In genomic region chr3:194584866-194585265, GRCh38 we compare ENCODE assay signal across 8 cellular contexts. TPM values are rescaled to one million over a fixed set of nuclear protein-coding genes. Genes with fewer than 3 reads are reported as not detected.
DNase-seq lines count a peak whose midpoint lies in the region; ATAC-seq, FAIRE-seq and TF ChIP-seq lines count a peak whose summit lies in the region.

No MANE protein-coding gene starts in this region.

- peaks cover 18% of the 10 kb centered on the region for H3K9me3 Mint-ChIP-seq in activated naive CD8-positive, alpha-beta T cell treated with anti-CD3 and anti-CD28 coated beads, Interleukin-2, amount 50 U/mL, for 24 hours

- DNase-seq in AG10803 (ENCODE audit: low read depth) (peak; percentile 20), frontal cortex (ENCODE audit: low spot score in 2 of 2) (no peak), NAMALWA (ENCODE audit: low spot score) (no peak)
- no peak for DNase-seq in activated naive CD8-positive, alpha-beta T cell treated with anti-CD3 and anti-CD28 coated beads, Interleukin-2, amount 50 U/mL, for 24 hours

- H3K27me3 ChIP-seq in HUES64 (ENCODE audit: insufficient read depth, low read length) (no peaks in the 10 kb centered on the region), liver (ENCODE audit: control insufficient read depth in 4 of 4, insufficient read depth in 4 of 4, low read length in 3 of 4) (no peaks in the 10 kb centered on the region)

- H3K9me3 ChIP-seq in HUES64 (ENCODE audit: insufficient read depth, low read depth, low read length) (no peaks in the 10 kb centered on the region), liver (ENCODE audit: control insufficient read depth in 4 of 4, low read length in 3 of 4) (no peaks in the 10 kb centered on the region)

- H3K4me1 Mint-ChIP-seq in activated naive CD8-positive, alpha-beta T cell treated with anti-CD3 and anti-CD28 coated beads, Interleukin-2, amount 50 U/mL, for 24 hours: peaks cover 27% of the 10 kb centered on the region

- WGBS in HUES64: 90% methylated on average over 1 of the region's 1 CpG
- WGBS in liver: 96% methylated on average over 1 of the region's 1 CpG

- no peak overlapping the region for H3K4me3 ChIP-seq in AG10803 (ENCODE audit: low read length)
- H3K4me3 ChIP-seq in HUES64 (ENCODE audit: low read length): peak overlapping the region; percentile 85
- H3K4me3 ChIP-seq in liver (ENCODE audit: low read depth in 1 of 3, low read length in 3 of 3): peak overlapping the region in 2 of 3 donors; percentile 93 to 94

- no peaks in the 10 kb centered on the region for H3K27me3 Mint-ChIP-seq in activated naive CD8-positive, alpha-beta T cell treated with anti-CD3 and anti-CD28 coated beads, Interleukin-2, amount 50 U/mL, for 24 hours

- no peak for TF ChIP-seq CTCF in AG10803 (conservative IDR thresholded peaks at IDR 0.05; ENCODE audit: low read length)
- TF ChIP-seq CTCF in liver (IDR thresholded peaks at IDR 0.05; ENCODE audit: low read depth, low read length, missing input control): no peak

- H3K36me3 ChIP-seq in HUES64 (ENCODE audit: insufficient read depth, low read length) (peaks cover 9% of the 10 kb centered on the region; the same call in 1 of the 2 replicates), liver (ENCODE audit: control insufficient read depth in 4 of 4, insufficient read depth in 3 of 4, low read depth in 1 of 4, low read length in 3 of 4) (peaks cover 0 to 2% (median 0%) of the 10 kb centered on the region in 4 donors)

- H3K27ac ChIP-seq in HUES64 (ENCODE audit: low read depth, low read length) (no peak overlapping the region), liver (ENCODE audit: low read depth in 1 of 2, low read length in 2 of 2) (no peak overlapping the region)

- FAIRE-seq in frontal cortex (lab: Jason Lieb, UNC): no peak

- H3K4me1 ChIP-seq in HUES64 (ENCODE audit: insufficient read depth, low read length) (no peaks in the 10 kb centered on the region), liver (ENCODE audit: control insufficient read depth in 4 of 4, insufficient read depth in 4 of 4, low read length in 3 of 4) (peaks cover 0 to 9% (median 7%) of the 10 kb centered on the region in 4 donors)

- H3K4me3 Mint-ChIP-seq in activated naive CD8-positive, alpha-beta T cell treated with anti-CD3 and anti-CD28 coated beads, Interleukin-2, amount 50 U/mL, for 24 hours: peak overlapping the region; percentile 92

- peak overlapping the region; percentile 95 for H3K27ac Mint-ChIP-seq in activated naive CD8-positive, alpha-beta T cell treated with anti-CD3 and anti-CD28 coated beads, Interleukin-2, amount 50 U/mL, for 24 hours

- no peak for TF ChIP-seq RAD21 in liver (IDR thresholded peaks at IDR 0.05)

- no peak for ATAC-seq in activated naive CD8-positive, alpha-beta T cell treated with anti-CD3 and anti-CD28 coated beads, Interleukin-2, amount 50 U/mL, for 24 hours
- no peak for ATAC-seq in GM21381 (IDR thresholded peaks at IDR 0.05; ENCODE audit: unreplicated experiment)
- no peak for ATAC-seq in GM21528 (IDR thresholded peaks at IDR 0.05; ENCODE audit: low FRiP score, unreplicated experiment)

- no peak overlapping the region for H3K9ac ChIP-seq in HUES64 (ENCODE audit: low read depth, low read length)
- H3K9ac ChIP-seq in liver (ENCODE audit: low read depth in 1 of 2, low read length in 2 of 2): peak overlapping the region in 1 of 2 donors; percentile 98

- H3K36me3 Mint-ChIP-seq in activated naive CD8-positive, alpha-beta T cell treated with anti-CD3 and anti-CD28 coated beads, Interleukin-2, amount 50 U/mL, for 24 hours (ENCODE audit: low read depth): peaks cover 22% of the 10 kb centered on the region

TF ChIP-seq in liver, 16 proteins besides CTCF, POLR2A, EP300 and RAD21:
- no peak for TF ChIP-seq GABPA (IDR thresholded peaks at IDR 0.05 in 1 of 2, conservative IDR thresholded peaks at IDR 0.05 in 1 of 2)
- no peak for TF ChIP-seq EGR1 (IDR thresholded peaks at IDR 0.05; ENCODE audit: low read depth in 2 of 2)
- no peak for TF ChIP-seq HNF4G (IDR thresholded peaks at IDR 0.05)
- TF ChIP-seq, protein P1, sequence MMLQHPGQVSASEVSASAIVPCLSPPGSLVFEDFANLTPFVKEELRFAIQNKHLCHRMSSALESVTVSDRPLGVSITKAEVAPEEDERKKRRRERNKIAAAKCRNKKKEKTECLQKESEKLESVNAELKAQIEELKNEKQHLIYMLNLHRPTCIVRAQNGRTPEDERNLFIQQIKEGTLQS (IDR thresholded peaks at IDR 0.05): no peak
- TF ChIP-seq SP1 (IDR thresholded peaks at IDR 0.05): no peak
- TF ChIP-seq, protein P2, sequence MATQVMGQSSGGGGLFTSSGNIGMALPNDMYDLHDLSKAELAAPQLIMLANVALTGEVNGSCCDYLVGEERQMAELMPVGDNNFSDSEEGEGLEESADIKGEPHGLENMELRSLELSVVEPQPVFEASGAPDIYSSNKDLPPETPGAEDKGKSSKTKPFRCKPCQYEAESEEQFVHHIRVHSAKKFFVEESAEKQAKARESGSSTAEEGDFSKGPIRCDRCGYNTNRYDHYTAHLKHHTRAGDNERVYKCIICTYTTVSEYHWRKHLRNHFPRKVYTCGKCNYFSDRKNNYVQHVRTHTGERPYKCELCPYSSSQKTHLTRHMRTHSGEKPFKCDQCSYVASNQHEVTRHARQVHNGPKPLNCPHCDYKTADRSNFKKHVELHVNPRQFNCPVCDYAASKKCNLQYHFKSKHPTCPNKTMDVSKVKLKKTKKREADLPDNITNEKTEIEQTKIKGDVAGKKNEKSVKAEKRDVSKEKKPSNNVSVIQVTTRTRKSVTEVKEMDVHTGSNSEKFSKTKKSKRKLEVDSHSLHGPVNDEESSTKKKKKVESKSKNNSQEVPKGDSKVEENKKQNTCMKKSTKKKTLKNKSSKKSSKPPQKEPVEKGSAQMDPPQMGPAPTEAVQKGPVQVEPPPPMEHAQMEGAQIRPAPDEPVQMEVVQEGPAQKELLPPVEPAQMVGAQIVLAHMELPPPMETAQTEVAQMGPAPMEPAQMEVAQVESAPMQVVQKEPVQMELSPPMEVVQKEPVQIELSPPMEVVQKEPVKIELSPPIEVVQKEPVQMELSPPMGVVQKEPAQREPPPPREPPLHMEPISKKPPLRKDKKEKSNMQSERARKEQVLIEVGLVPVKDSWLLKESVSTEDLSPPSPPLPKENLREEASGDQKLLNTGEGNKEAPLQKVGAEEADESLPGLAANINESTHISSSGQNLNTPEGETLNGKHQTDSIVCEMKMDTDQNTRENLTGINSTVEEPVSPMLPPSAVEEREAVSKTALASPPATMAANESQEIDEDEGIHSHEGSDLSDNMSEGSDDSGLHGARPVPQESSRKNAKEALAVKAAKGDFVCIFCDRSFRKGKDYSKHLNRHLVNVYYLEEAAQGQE (IDR thresholded peaks at IDR 0.05): no peak
- TF ChIP-seq MAX (IDR thresholded peaks at IDR 0.05): no peak
- TF ChIP-seq FOXA2 (IDR thresholded peaks at IDR 0.05): no peak
- TF ChIP-seq YY1 (IDR thresholded peaks at IDR 0.05): no peak

RNA-seq across cellular contexts. Expression of gene TMEM44, which starts 48.4 kb away (rescaled TPM):
- polyA plus RNA-seq in HUES64 (2013, experiment 1 of 2): 10.2 TPM
- 11.7 TPM for polyA plus RNA-seq in HUES64 (2013, experiment 2 of 2)
- total RNA-seq in liver (1 to 10 TPM; 3.4 to 5.0 TPM), frontal cortex (31.8 TPM)
- polyA plus RNA-seq in liver: 1 to 10 TPM; 1.8 to 3.0 TPM
